8 cellular contexts compared by ENCODE assay signal in genomic region chr12:50112456-50113218, GRCh38. TPM values are rescaled to one million over a fixed set of nuclear protein-coding genes. Genes with fewer than 3 reads are reported as not detected.
DNase-seq lines count a peak whose midpoint lies in the region; ATAC-seq and TF ChIP-seq lines count a peak whose summit lies in the region.

No MANE protein-coding gene starts in this region.

- WGBS in mammary epithelial cell (ENCODE audit: low coverage, missing lambda C conversion rate) = 13% methylated on average over 15 of the region's 26 CpGs
- WGBS in liver = 20% methylated on average over 26 of the region's 26 CpGs
- WGBS in thymus = 26% methylated on average over 26 of the region's 26 CpGs

- H4K20me1 ChIP-seq in mammary epithelial cell (ENCODE audit: insufficient read depth, low read length) = no peaks in the 10 kb centered on the region

- H3K27ac ChIP-seq in mammary epithelial cell (ENCODE audit: insufficient read depth, low read depth, low read length) = peak overlapping the region; percentile 76
- H3K27ac ChIP-seq in liver (ENCODE audit: low read depth in 1 of 2, low read length in 2 of 2) = peak overlapping the region; percentile 95 to 97
- H3K27ac ChIP-seq in thymus (ENCODE audit: low read depth) = peak overlapping the region; percentile 96

- peak; percentile 4 for ATAC-seq in GM21381 (IDR thresholded peaks at IDR 0.05; ENCODE audit: unreplicated experiment)

- DNase-seq in AG08396 (ENCODE audit: low spot score) = peak; percentile 54
- DNase-seq in NT2/D1 (ENCODE audit: low read depth, low spot score) = peak; percentile 46
- no peak for DNase-seq in mammary epithelial cell
- DNase-seq in activated gamma-delta T cell treated with Interleukin-2 at 50 U/mL for 16 hours = no peak
- DNase-seq in 8988T = no peak

- peak overlapping the region; percentile 93 for H3K9ac ChIP-seq in NT2/D1 (ENCODE audit: insufficient read length, low read depth)
- peak overlapping the region; percentile 83 for H3K9ac ChIP-seq in mammary epithelial cell (ENCODE audit: insufficient read depth, low read length)
- peak overlapping the region; percentile 69 to 91 for H3K9ac ChIP-seq in liver (ENCODE audit: low read depth in 1 of 2, low read length in 2 of 2)

- CTCF ChIA-PET in mammary epithelial cell (lab: Charles Lee; ENCODE audit: low non-redundant PET) = interaction anchor here (0.7 to 1.6 kb wide), 5 partner anchors 20 to 202 kb away, joined by 3 to 11 read pairs (median 4); partner anchors contain the start of genes CERS5 and SMARCD1

- TF ChIP-seq RAD21 in liver (IDR thresholded peaks at IDR 0.05) = peak; percentile 8 to 25

- dilution Hi-C loops in mammary epithelial cell (cut with HindIII; ENCODE audit: low sequenced_read_pairs) = no loop called here

- H3K79me2 ChIP-seq in mammary epithelial cell (ENCODE audit: insufficient read depth, low read length) = peaks cover 50% of the 10 kb centered on the region

- H3K9me3 ChIP-seq in NT2/D1 (ENCODE audit: insufficient read depth, low read length) = no peaks in the 10 kb centered on the region
- no peaks in the 10 kb centered on the region for H3K9me3 ChIP-seq in mammary epithelial cell (replicated peaks; ENCODE audit: insufficient read depth, low read length)
- H3K9me3 ChIP-seq in liver (ENCODE audit: control insufficient read depth in 4 of 4, low read length in 3 of 4) = no peaks in the 10 kb centered on the region
- no peaks in the 10 kb centered on the region for H3K9me3 ChIP-seq in thymus (ENCODE audit: control insufficient read depth)

- TSS peak; percentile 29 for BruUV-seq in mammary epithelial cell (replicated peaks; lab: Mats Ljungman, UMichigan)

- peak overlapping the region; percentile 98 for H3K4me3 ChIP-seq in NT2/D1 (ENCODE audit: insufficient read length, low read depth)
- peak overlapping the region; percentile 64 to 100 (median 87) for H3K4me3 ChIP-seq in mammary epithelial cell (replicated peaks in 1 of 3; ENCODE audit: insufficient read depth in 1 of 3, low read depth in 2 of 3, low read length in 3 of 3)
- H3K4me3 ChIP-seq in liver (ENCODE audit: low read depth in 1 of 3, low read length in 3 of 3) = peak overlapping the region; percentile 77 to 98 (median 98)
- peak overlapping the region; percentile 55 for H3K4me3 ChIP-seq in thymus (ENCODE audit: low read length)

- H3K27me3 ChIP-seq in NT2/D1 (ENCODE audit: insufficient read depth, insufficient read length) (no peaks in the 10 kb centered on the region), mammary epithelial cell (ENCODE audit: insufficient read depth, low read length) (no peaks in the 10 kb centered on the region), liver (ENCODE audit: control insufficient read depth in 4 of 4, insufficient read depth in 4 of 4, low read length in 3 of 4) (no peaks in the 10 kb centered on the region), thymus (ENCODE audit: control insufficient read depth, insufficient read depth) (no peaks in the 10 kb centered on the region)

- no peak for TF ChIP-seq CTCF in mammary epithelial cell (conservative IDR thresholded peaks at IDR 0.05 in 1 of 2, IDR thresholded peaks at IDR 0.05 in 1 of 2; ENCODE audit: extremely low read depth in 1 of 2, insufficient read depth in 1 of 2, low read depth in 1 of 2, low read length in 2 of 2)
- TF ChIP-seq CTCF in liver (IDR thresholded peaks at IDR 0.05; ENCODE audit: low read depth, low read length, missing input control) = no peak

- peak overlapping the region; percentile 74 for H3K4me2 ChIP-seq in mammary epithelial cell (ENCODE audit: insufficient read depth, low read depth, low read length)

- in situ Hi-C loops in mammary epithelial cell (cut with MboI; ENCODE audit: low sequenced_read_pairs in 2 of 2) = no loop called here

- peak overlapping the region; percentile 82 for H2AFZ ChIP-seq in mammary epithelial cell (ENCODE audit: low read depth, low read length)

- intact Hi-C loops in mammary epithelial cell (cut with micrococcal nuclease) = loop anchor here (1.0 to 5.0 kb wide), 5 partner anchors 24 to 202 kb away; partner anchors contain the start of gene CERS5

- H3K36me3 ChIP-seq in NT2/D1 (ENCODE audit: insufficient read depth, insufficient read length, low read length) = peaks cover 13% of the 10 kb centered on the region
- H3K36me3 ChIP-seq in mammary epithelial cell (ENCODE audit: insufficient read depth, low read length) = no peaks in the 10 kb centered on the region
- peaks cover 3 to 7% (median 5%) of the 10 kb centered on the region in 4 donors for H3K36me3 ChIP-seq in liver (ENCODE audit: control insufficient read depth in 4 of 4, insufficient read depth in 3 of 4, low read depth in 1 of 4, low read length in 3 of 4)
- H3K36me3 ChIP-seq in thymus (ENCODE audit: control insufficient read depth, insufficient read depth) = peaks cover 4% of the 10 kb centered on the region

- H3K4me1 ChIP-seq in NT2/D1 (ENCODE audit: insufficient read depth, insufficient read length) (peaks cover 22% of the 10 kb centered on the region), mammary epithelial cell (ENCODE audit: insufficient read depth, low read length) (peaks cover 15% of the 10 kb centered on the region), liver (ENCODE audit: control insufficient read depth in 4 of 4, insufficient read depth in 4 of 4, low read length in 3 of 4) (peaks cover 20 to 46% (median 37%) of the 10 kb centered on the region in 4 donors), thymus (ENCODE audit: control insufficient read depth, insufficient read depth, low read length) (peaks cover 4% of the 10 kb centered on the region)

TF ChIP-seq in liver, 16 proteins besides CTCF, POLR2A, EP300 and RAD21:
- TF ChIP-seq HNF4G (IDR thresholded peaks at IDR 0.05) (no peak), NR2F2 (IDR thresholded peaks at IDR 0.05) (no peak), YY1 (IDR thresholded peaks at IDR 0.05) (no peak), ZBTB33 (IDR thresholded peaks at IDR 0.05) (no peak), EGR1 (IDR thresholded peaks at IDR 0.05; ENCODE audit: low read depth in 2 of 2) (no peak)

RNA-seq across cellular contexts. Expression of gene COX14, which starts 0.6 kb away (rescaled TPM):
- total RNA-seq in mammary epithelial cell (10 to 100 TPM; 38.5 to 51.3 TPM), liver (10 to 100 TPM; 26.7 to 29.6 TPM)
- polyA plus RNA-seq in mammary epithelial cell (92.3 TPM), liver (100 to 1,000 TPM in 1 of 2 donors, 10 to 100 TPM in 1; 77.4 to 172 TPM), thymus (81.4 TPM)
- 20.8 TPM for polyA minus RNA-seq in mammary epithelial cell

RNA-seq across cellular contexts. Expression of gene GPD1, which starts 8.8 kb away (rescaled TPM):
- 1 to 10 TPM in 1 of 2 donors, under 1 TPM in 1; 0.73 to 1.2 TPM for total RNA-seq in mammary epithelial cell
- polyA plus RNA-seq in mammary epithelial cell = 0.40 TPM
- polyA minus RNA-seq in mammary epithelial cell = not detected
- total RNA-seq in liver = 100 to 1,000 TPM in 1 of 2 donors, 10 to 100 TPM in 1; 12.0 to 323 TPM
- 100 to 1,000 TPM in 1 of 2 donors, 10 to 100 TPM in 1; 43.8 to 127 TPM for polyA plus RNA-seq in liver
- 1.0 TPM for polyA plus RNA-seq in thymus

RNA-seq across cellular contexts. Expression of gene SMARCD1, which starts 27.5 kb away (rescaled TPM):
- total RNA-seq in mammary epithelial cell = 100 to 1,000 TPM; 106 to 107 TPM
- polyA plus RNA-seq in mammary epithelial cell = 70.9 TPM
- polyA minus RNA-seq in mammary epithelial cell = 134 TPM
- 10 to 100 TPM; 19.1 to 24.4 TPM for total RNA-seq in liver
- polyA plus RNA-seq in liver = 10 to 100 TPM in 1 of 2 donors, 1 to 10 TPM in 1; 4.6 to 11.6 TPM
- polyA plus RNA-seq in thymus = 19.9 TPM

RNA-seq across cellular contexts. Expression of gene CERS5, which starts 54.5 kb away (rescaled TPM):
- 10 to 100 TPM; 29.2 to 65.7 TPM for total RNA-seq in mammary epithelial cell
- polyA plus RNA-seq in mammary epithelial cell = 43.5 TPM
- 187 TPM for polyA minus RNA-seq in mammary epithelial cell
- total RNA-seq in liver = 10 to 100 TPM in 1 of 2 donors, 1 to 10 TPM in 1; 6.9 to 16.2 TPM
- 1 to 10 TPM; 7.3 to 9.1 TPM for polyA plus RNA-seq in liver
- polyA plus RNA-seq in thymus = 130 TPM

RNA-seq across cellular contexts. Expression of gene ASIC1, which starts 55.2 kb away (rescaled TPM):
- total RNA-seq in mammary epithelial cell = 10 to 100 TPM in 1 of 2 donors, 1 to 10 TPM in 1; 3.0 to 10.5 TPM
- 6.4 TPM for polyA plus RNA-seq in mammary epithelial cell
- polyA minus RNA-seq in mammary epithelial cell = 4.3 TPM
- total RNA-seq in liver = under 1 TPM; 0.05 to 0.08 TPM
- polyA plus RNA-seq in liver = under 1 TPM in 1 of 2 donors, not detected in 1; 0.06 TPM
- 3.6 TPM for polyA plus RNA-seq in thymus

Comparison
In these comparisons a context has a peak if more than half of its experiments do, and no peak if none do; other contexts are left out.
1. DNase-seq: peak in AG08396 (single experiment) and NT2/D1 (single experiment); none in mammary epithelial cell (single experiment), activated gamma-delta T cell treated with Interleukin-2 at 50 U/mL for 16 hours (single experiment) and 8988T (single experiment).
2. RNA of gene GPD1, which starts 8.8 kb away (polyA plus RNA-seq): 43.8 to 127 TPM in liver; 1.0 TPM in thymus (single experiment) and 0.40 TPM in mammary epithelial cell (single experiment); every median in the first group is over 10 times any median in the second.
3. Peak in every context shown above with its lines, with median percentiles within 50 percentile points of each other: H3K4me3 ChIP-seq, H3K9ac ChIP-seq and H3K27ac ChIP-seq.